ENCODE assay signal across 5 cellular contexts in genomic region chr4:5812057-5812456, GRCh38.
DNase-seq lines count a peak whose midpoint lies in the region; TF ChIP-seq lines count a peak whose summit lies in the region.
"Not testable (repeated sequence)": the region's sequence is repeated elsewhere in the genome, so short reads cannot be mapped to it uniquely, and the experiment has no call there.

No MANE protein-coding gene starts in this region.

- not testable (repeated sequence) for TF ChIP-seq CTCF in HFFc6 (IDR thresholded peaks at IDR 0.05); spleen (IDR thresholded peaks at IDR 0.05 in 8 of 11, conservative IDR thresholded peaks at IDR 0.05 in 3 of 11)

- H3K27me3 ChIP-seq in spleen (replicated peaks in 1 of 7): not testable (repeated sequence)

- not testable (repeated sequence) for H3K27ac ChIP-seq in spleen

- H3K9me3 Mint-ChIP-seq in HFFc6: not testable (repeated sequence)

- DNase-seq in HFFc6: not testable (repeated sequence)
- DNase-seq in cardiac septum (ENCODE audit: low spot score): peak; percentile 44
- DNase-seq in mesenteric fat pad (ENCODE audit: low spot score): peak; percentile 64
- DNase-seq in posterior vena cava (ENCODE audit: low spot score): peak; percentile 62
- DNase-seq in spleen: peak; percentile 29

- H3K27ac Mint-ChIP-seq in HFFc6: peak overlapping the region; percentile 60; the same call in 1 of the 2 replicates

- not testable (repeated sequence) for H3K4me3 Mint-ChIP-seq in HFFc6

- H3K4me1 Mint-ChIP-seq in HFFc6 (ENCODE audit: low read depth): not testable (repeated sequence)

- TF ChIP-seq POLR2A in spleen (IDR thresholded peaks at IDR 0.05): not testable (repeated sequence)

- peaks cover 12% of the 10 kb centered on the region; the same call in 1 of the 2 replicates for H3K36me3 Mint-ChIP-seq in HFFc6 (ENCODE audit: low read depth)

- not testable (repeated sequence) for H3K4me1 ChIP-seq in spleen

- WGBS in spleen, 5 donors: 90 to 100% (median 91%) methylated on average over 1 to 5 of the region's 5 CpGs

- H3K36me3 ChIP-seq in spleen: peaks cover 0 to 23% (median 0%) of the 10 kb centered on the region in 6 donors

- H3K27me3 Mint-ChIP-seq in HFFc6 (ENCODE audit: insufficient read depth): not testable (repeated sequence)

- not testable (repeated sequence) for H3K4me3 ChIP-seq in spleen

- peaks cover 0 to 10% (median 2%) of the 10 kb centered on the region in 8 donors for H3K9me3 ChIP-seq in spleen

- intact Hi-C loops in cardiac septum (cut with DNase I): loop anchor here (5.0 kb wide), 1 partner anchor 760 kb away; the partner anchor contains the start of gene STK32B
- intact Hi-C loops in posterior vena cava (cut with DNase I): loop anchor here in 1 of 2 donors (10.0 kb wide), 1 partner anchor 817 kb away; no protein-coding TSS in a partner anchor
- intact Hi-C loops in spleen (cut with DNase I; ENCODE audit: low total_unique reads): loop anchor here (10.0 kb wide), 1 partner anchor 1317 kb away; no protein-coding TSS in a partner anchor
